ENCODE assay signal across 2 cellular contexts in the genomic region with DNA sequence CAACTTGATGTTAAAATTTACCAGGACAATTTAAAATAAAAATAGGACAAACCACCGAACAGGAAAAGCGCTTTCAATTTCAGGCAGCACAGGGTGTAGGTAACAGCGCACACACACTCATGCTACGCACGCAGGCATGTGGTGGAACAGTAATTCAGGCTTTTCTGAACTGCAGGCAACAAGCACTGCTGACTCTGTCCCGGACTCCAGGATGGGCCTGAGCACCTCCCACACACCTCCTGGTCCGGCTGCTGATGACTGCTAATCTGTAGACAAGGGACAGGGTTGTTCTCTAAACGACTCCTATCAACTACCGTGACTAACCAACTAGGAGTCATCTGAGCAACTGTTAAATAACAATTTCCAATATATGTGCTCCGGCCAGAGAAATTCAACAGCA.
TF ChIP-seq lines count a peak whose summit lies in the region.

No MANE protein-coding gene starts in this region.

TF ChIP-seq in IMR-90, 13 proteins besides CTCF, POLR2A, EP300 and RAD21:
- TF ChIP-seq MXI1 (IDR thresholded peaks at IDR 0.05; ENCODE audit: borderline replicate concordance, low read depth, low read length) (no peak), CHD1 (IDR thresholded peaks at IDR 0.05; ENCODE audit: low read depth, low read length) (no peak), USF2 (IDR thresholded peaks at IDR 0.05; ENCODE audit: low read depth, low read length) (no peak), MAZ (IDR thresholded peaks at IDR 0.05; ENCODE audit: borderline replicate concordance, low read depth, low read length) (no peak), MAFK (IDR thresholded peaks at IDR 0.05; ENCODE audit: low read depth, low read length) (no peak), NFE2L2 (IDR thresholded peaks at IDR 0.05; ENCODE audit: low read depth, low read length) (no peak), BHLHE40 (IDR thresholded peaks at IDR 0.05; ENCODE audit: low read depth, low read length) (no peak)

TF ChIP-seq in K562, 482 proteins besides CTCF, POLR2A, EP300 and RAD21:
- TF ChIP-seq, protein P1, sequence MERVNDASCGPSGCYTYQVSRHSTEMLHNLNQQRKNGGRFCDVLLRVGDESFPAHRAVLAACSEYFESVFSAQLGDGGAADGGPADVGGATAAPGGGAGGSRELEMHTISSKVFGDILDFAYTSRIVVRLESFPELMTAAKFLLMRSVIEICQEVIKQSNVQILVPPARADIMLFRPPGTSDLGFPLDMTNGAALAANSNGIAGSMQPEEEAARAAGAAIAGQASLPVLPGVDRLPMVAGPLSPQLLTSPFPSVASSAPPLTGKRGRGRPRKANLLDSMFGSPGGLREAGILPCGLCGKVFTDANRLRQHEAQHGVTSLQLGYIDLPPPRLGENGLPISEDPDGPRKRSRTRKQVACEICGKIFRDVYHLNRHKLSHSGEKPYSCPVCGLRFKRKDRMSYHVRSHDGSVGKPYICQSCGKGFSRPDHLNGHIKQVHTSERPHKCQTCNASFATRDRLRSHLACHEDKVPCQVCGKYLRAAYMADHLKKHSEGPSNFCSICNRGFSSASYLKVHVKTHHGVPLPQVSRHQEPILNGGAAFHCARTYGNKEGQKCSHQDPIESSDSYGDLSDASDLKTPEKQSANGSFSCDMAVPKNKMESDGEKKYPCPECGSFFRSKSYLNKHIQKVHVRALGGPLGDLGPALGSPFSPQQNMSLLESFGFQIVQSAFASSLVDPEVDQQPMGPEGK (CRISPR knock-in tag; IDR thresholded peaks at IDR 0.05; ENCODE audit: borderline replicate concordance), result no peak
- TF ChIP-seq, protein P2, sequence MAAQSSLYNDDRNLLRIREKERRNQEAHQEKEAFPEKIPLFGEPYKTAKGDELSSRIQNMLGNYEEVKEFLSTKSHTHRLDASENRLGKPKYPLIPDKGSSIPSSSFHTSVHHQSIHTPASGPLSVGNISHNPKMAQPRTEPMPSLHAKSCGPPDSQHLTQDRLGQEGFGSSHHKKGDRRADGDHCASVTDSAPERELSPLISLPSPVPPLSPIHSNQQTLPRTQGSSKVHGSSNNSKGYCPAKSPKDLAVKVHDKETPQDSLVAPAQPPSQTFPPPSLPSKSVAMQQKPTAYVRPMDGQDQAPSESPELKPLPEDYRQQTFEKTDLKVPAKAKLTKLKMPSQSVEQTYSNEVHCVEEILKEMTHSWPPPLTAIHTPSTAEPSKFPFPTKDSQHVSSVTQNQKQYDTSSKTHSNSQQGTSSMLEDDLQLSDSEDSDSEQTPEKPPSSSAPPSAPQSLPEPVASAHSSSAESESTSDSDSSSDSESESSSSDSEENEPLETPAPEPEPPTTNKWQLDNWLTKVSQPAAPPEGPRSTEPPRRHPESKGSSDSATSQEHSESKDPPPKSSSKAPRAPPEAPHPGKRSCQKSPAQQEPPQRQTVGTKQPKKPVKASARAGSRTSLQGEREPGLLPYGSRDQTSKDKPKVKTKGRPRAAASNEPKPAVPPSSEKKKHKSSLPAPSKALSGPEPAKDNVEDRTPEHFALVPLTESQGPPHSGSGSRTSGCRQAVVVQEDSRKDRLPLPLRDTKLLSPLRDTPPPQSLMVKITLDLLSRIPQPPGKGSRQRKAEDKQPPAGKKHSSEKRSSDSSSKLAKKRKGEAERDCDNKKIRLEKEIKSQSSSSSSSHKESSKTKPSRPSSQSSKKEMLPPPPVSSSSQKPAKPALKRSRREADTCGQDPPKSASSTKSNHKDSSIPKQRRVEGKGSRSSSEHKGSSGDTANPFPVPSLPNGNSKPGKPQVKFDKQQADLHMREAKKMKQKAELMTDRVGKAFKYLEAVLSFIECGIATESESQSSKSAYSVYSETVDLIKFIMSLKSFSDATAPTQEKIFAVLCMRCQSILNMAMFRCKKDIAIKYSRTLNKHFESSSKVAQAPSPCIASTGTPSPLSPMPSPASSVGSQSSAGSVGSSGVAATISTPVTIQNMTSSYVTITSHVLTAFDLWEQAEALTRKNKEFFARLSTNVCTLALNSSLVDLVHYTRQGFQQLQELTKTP (IDR thresholded peaks at IDR 0.05; ENCODE audit: low read depth in 1 of 2, partially characterized antibody in 2 of 2), result no peak
- TF ChIP-seq HNRNPLL (IDR thresholded peaks at IDR 0.05; ENCODE audit: low read depth, low read length, poor library complexity, severe bottlenecking), result no peak
- peak; percentile 60 for TF ChIP-seq HMBOX1 (IDR thresholded peaks at IDR 0.05)
